In genomic region chr4:6915041-6916005, GRCh38 we compare ENCODE assay signal across 1 cellular context.
TF ChIP-seq lines count a peak whose summit lies in the region.

No MANE protein-coding gene starts in this region.

TF ChIP-seq in K562, 482 proteins besides CTCF, POLR2A, EP300 and RAD21 (continued from another document):
- TF ChIP-seq TFE3 (CRISPR knock-in tag; IDR thresholded peaks at IDR 0.05), result no peak
- TF ChIP-seq SRF (CRISPR knock-in tag; IDR thresholded peaks at IDR 0.05), result no peak
- peak; percentile 34; the same call in 1 of the 2 replicates for TF ChIP-seq DMBX1 (CRISPR knock-in tag; IDR thresholded peaks at IDR 0.05; ENCODE audit: borderline replicate concordance)
- TF ChIP-seq PBX2 (CRISPR knock-in tag; IDR thresholded peaks at IDR 0.05; ENCODE audit: low read depth), result no peak
- no peak for TF ChIP-seq PBX2 (tag; conservative IDR thresholded peaks at IDR 0.05; ENCODE audit: low read depth)
- TF ChIP-seq ZC3H11A (IDR thresholded peaks at IDR 0.05; ENCODE audit: low read depth, low read length), result no peak
- no peak for TF ChIP-seq MTA3 (IDR thresholded peaks at IDR 0.05; ENCODE audit: borderline replicate concordance)
- peak; percentile 35; the same call in 1 of the 2 replicates for TF ChIP-seq POLR2G (IDR thresholded peaks at IDR 0.05; ENCODE audit: low read depth, low read length)
- no peak for TF ChIP-seq IRF2 (CRISPR knock-in tag; IDR thresholded peaks at IDR 0.05)
- TF ChIP-seq CBX2 (IDR thresholded peaks at IDR 0.05; ENCODE audit: insufficient read depth, low read length, poor library complexity, severe bottlenecking), result no peak
- 0 out of 2 replicates have a peak, but pooled peaks have one; percentile 33 for TF ChIP-seq TCF15 (CRISPR knock-in tag; IDR thresholded peaks at IDR 0.05)
- peak; percentile 39; the same call in 1 of the 2 replicates for TF ChIP-seq RBFOX2 (IDR thresholded peaks at IDR 0.05; ENCODE audit: low read depth, low read length)
- no peak for TF ChIP-seq FUS (optimal IDR thresholded peaks at IDR 0.05; ENCODE audit: low read depth, low read length)
